Comparison of ENCODE assay signal across 22 cellular contexts in the genomic region with DNA sequence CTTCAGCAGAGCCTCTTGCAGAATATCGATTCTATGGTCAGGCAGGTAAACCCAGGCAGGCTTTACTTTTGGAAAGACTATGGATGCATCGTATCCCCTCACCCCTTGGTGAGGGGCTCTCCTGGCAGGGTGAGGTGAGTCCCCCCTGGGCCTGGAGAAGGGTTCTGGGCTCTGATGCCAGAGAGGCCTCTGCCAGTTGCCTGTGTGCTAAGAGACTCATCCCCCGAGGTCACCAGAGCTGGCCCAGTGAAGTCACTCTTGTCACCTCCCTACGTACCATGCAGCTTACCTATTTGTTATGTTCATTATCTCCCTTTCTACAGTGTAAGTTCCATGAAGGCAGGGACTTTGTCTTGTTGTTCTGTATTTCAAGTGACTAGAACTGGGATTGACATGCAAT. TPM values are rescaled to one million over a fixed set of nuclear protein-coding genes. Genes with fewer than 3 reads are reported as not detected.
DNase-seq lines count a peak whose midpoint lies in the region; ATAC-seq, FAIRE-seq and TF ChIP-seq lines count a peak whose summit lies in the region.
"Had no signal": no experiment of that assay in that cellular context is flagged by ENCODE, and none has a peak within 500 bp of the region (broad histone marks: within the 10 kb centered on the region; RNA-seq: fewer than 3 reads in every experiment).

No MANE protein-coding gene starts in this region.

- no peak overlapping the region for H3K9ac ChIP-seq in endodermal cell (ENCODE audit: extremely low read depth, low read length, poor library complexity, severe bottlenecking)

- WGBS in endodermal cell (ENCODE audit: insufficient coverage in 1 of 2, insufficient read length in 1 of 2), 2 experiments, result 93 to 100% methylated on average over 2 to 4 of the region's 4 CpGs
- whole genome bisulfite sequencing in sigmoid colon, 2 donors, result 93 to 95% methylated on average over 4 of the region's 4 CpGs

- peak; percentile 11 for DNase-seq in left ventricle myocardium superior
- no peak for DNase-seq in left ventricle myocardium inferior
- DNase-seq in endodermal cell, result peak; percentile 31
- DNase-seq in sigmoid colon, result no peak
- no peak for DNase-seq in urothelium cell line (ENCODE audit: low spot score)
- DNase-seq in mucosa of descending colon, result no peak
- DNase-seq in activated CD4-positive, alpha-beta T cell treated with anti-CD3 and anti-CD28 coated beads for 48 hours, result no peak
- DNase-seq: CD4-positive, CD25-positive, alpha-beta regulatory T cell; COR-L47; DND-41; Karpas-422; MV-4-11; NCI-H1105 treated with DMSO at 0.1 percent for 48 hours; NCI-H1694; NCI-H2081 treated with DMSO at 0.1 percent for 48 hours; NCI-H446; NCI-H526; Peyer's patch had no signal

- H3K27me3 Mint-ChIP-seq in endodermal cell (ENCODE audit: insufficient read depth), result no peaks in the 10 kb centered on the region
- H3K27me3 Mint-ChIP-seq: CD4-positive, CD25-positive, alpha-beta regulatory T cell had no signal

- intact Hi-C loops in left ventricle myocardium superior (cut with micrococcal nuclease) (no loop called here), left ventricle myocardium inferior (cut with micrococcal nuclease) (no loop called here), sigmoid colon (cut with DNase I) (loop anchor here (5.0 to 10.0 kb wide), 2 partner anchors 55 to 178 kb away; no protein-coding TSS in a partner anchor), mucosa of descending colon (cut with DNase I, micrococcal nuclease) (no loop called here)

- H3K36me3 ChIP-seq in left ventricle myocardium inferior (no peaks in the 10 kb centered on the region), endodermal cell (ENCODE audit: control insufficient read depth, insufficient read depth, low read length) (no peaks in the 10 kb centered on the region), sigmoid colon (peaks cover 0 to 32% (median 15%) of the 10 kb centered on the region in 4 donors), mucosa of descending colon (ENCODE audit: low read depth) (no peaks in the 10 kb centered on the region)

- H3K4me1 ChIP-seq in left ventricle myocardium inferior (peaks cover 16% of the 10 kb centered on the region), endodermal cell (ENCODE audit: control insufficient read depth, insufficient read depth, low read length) (no peaks in the 10 kb centered on the region), sigmoid colon (peaks cover 0 to 56% (median 51%) of the 10 kb centered on the region in 4 donors), mucosa of descending colon (ENCODE audit: low read depth) (peaks cover 5% of the 10 kb centered on the region)

- no peak overlapping the region for H3K27ac Mint-ChIP-seq in endodermal cell
- H3K27ac Mint-ChIP-seq: CD4-positive, CD25-positive, alpha-beta regulatory T cell had no signal

- ATAC-seq in left ventricle myocardium superior (no peak), HG02981 (IDR thresholded peaks at IDR 0.05; ENCODE audit: unreplicated experiment) (no peak), mucosa of descending colon (no peak)
- ATAC-seq: A549, GM12878 had no signal

- H3K27ac ChIP-seq in left ventricle myocardium inferior (replicated peaks) (no peak overlapping the region), endodermal cell (ENCODE audit: low read depth, low read length) (no peak overlapping the region), sigmoid colon (peak overlapping the region in 3 of 4 donors; percentile 32 to 93 (median 88))
- H3K27ac ChIP-seq: A549, Peyer's patch had no signal

- H3K27me3 ChIP-seq in left ventricle myocardium inferior (ENCODE audit: low read depth) (no peaks in the 10 kb centered on the region), endodermal cell (ENCODE audit: control insufficient read depth, insufficient read depth, low read length, poor library complexity, severe bottlenecking) (no peaks in the 10 kb centered on the region), sigmoid colon (no peaks in the 10 kb centered on the region)
- H3K27me3 ChIP-seq: Peyer's patch had no signal

- H3K9me3 ChIP-seq in left ventricle myocardium inferior (replicated peaks) (no peaks in the 10 kb centered on the region), endodermal cell (ENCODE audit: control insufficient read depth, low read length) (no peaks in the 10 kb centered on the region), sigmoid colon (no peaks in the 10 kb centered on the region), mucosa of descending colon (no peaks in the 10 kb centered on the region)
- H3K9me3 ChIP-seq: A549, Peyer's patch had no signal

- no peak for TF ChIP-seq POLR2A in sigmoid colon (IDR thresholded peaks at IDR 0.05)

- TF ChIP-seq CTCF in left ventricle myocardium inferior (IDR thresholded peaks at IDR 0.05; ENCODE audit: borderline replicate concordance) (no peak), endodermal cell (conservative IDR thresholded peaks at IDR 0.05) (no peak), sigmoid colon (IDR thresholded peaks at IDR 0.05) (no peak), mucosa of descending colon (IDR thresholded peaks at IDR 0.05) (no peak)

- FAIRE-seq in urothelium cell line (lab: Jason Lieb, UNC), result peak; percentile 79
- FAIRE-seq: A549, GM12878, H54 had no signal

- no peaks in the 10 kb centered on the region for H3K36me3 Mint-ChIP-seq in endodermal cell (ENCODE audit: low read depth)

- H3K4me3 Mint-ChIP-seq in endodermal cell, result no peak overlapping the region
- H3K4me3 Mint-ChIP-seq: CD4-positive, CD25-positive, alpha-beta regulatory T cell had no signal

- no peaks in the 10 kb centered on the region for H3K9me3 Mint-ChIP-seq in endodermal cell
- H3K9me3 Mint-ChIP-seq: CD4-positive, CD25-positive, alpha-beta regulatory T cell had no signal

- H3K4me3 ChIP-seq in left ventricle myocardium inferior (no peak overlapping the region), endodermal cell (ENCODE audit: low read length) (no peak overlapping the region), sigmoid colon (no peak overlapping the region), mucosa of descending colon (no peak overlapping the region)
- H3K4me3 ChIP-seq: A549, GM12878, Peyer's patch had no signal

- no peak for TF ChIP-seq EP300 in sigmoid colon (IDR thresholded peaks at IDR 0.05)

- H3K4me1 Mint-ChIP-seq in endodermal cell, result peaks cover 6% of the 10 kb centered on the region

RNA-seq across cellular contexts. Expression of a gene that starts 51.3 kb away (rescaled TPM):
- 8.3 TPM for total RNA-seq in left ventricle myocardium superior
- total RNA-seq in left ventricle myocardium inferior, result 6.8 TPM
- 10 to 100 TPM; 10.1 to 15.8 TPM for total RNA-seq in endodermal cell
- polyA plus RNA-seq in endodermal cell (2013, experiment 1 of 2), result 9.4 TPM
- 7.9 TPM for polyA plus RNA-seq in endodermal cell (2013, experiment 2 of 2)
- total RNA-seq in sigmoid colon, result 10 to 100 TPM; 55.4 to 76.4 (median 67.4) TPM
- polyA plus RNA-seq in sigmoid colon, result 100 to 1,000 TPM in 1 of 3 donors, 10 to 100 TPM in 2; 43.0 to 100 (median 70.9) TPM
- total RNA-seq in mucosa of descending colon, result 100 to 1,000 TPM; 118 to 183 (median 139) TPM

Comparison
In these comparisons a context has a peak if more than half of its experiments do, and no peak if none do; other contexts are left out.
1. DNase-seq: peak in left ventricle myocardium superior (single experiment) and endodermal cell (single experiment); none in left ventricle myocardium inferior (single experiment), sigmoid colon (single experiment), urothelium cell line (single experiment), mucosa of descending colon (0 of 3) and activated CD4-positive, alpha-beta T cell treated with anti-CD3 and anti-CD28 coated beads for 48 hours (single experiment).
2. H3K27ac ChIP-seq: peak in sigmoid colon (3 of 4); none in left ventricle myocardium inferior (single experiment) and endodermal cell (single experiment).